In the genomic region with DNA sequence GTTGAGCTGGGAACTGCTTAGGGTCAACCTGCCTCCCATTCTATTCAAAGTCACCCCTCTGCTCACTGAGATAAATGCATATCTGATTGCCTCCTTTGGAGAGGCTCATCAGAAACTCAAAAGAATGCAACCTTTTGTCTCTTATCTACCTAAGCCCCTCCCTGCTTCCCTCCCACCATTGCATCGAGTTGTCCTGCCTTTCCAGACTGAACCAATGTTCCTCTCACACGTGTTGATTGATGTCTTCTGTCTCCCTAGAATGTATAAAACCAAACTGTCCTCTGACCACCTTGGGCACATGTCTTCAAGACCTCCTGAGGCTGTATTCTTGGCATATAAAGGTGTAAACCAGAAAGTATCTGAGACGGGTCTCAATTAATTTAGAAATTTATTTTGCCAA, we compare ENCODE assay signal across 2 cellular contexts.
TF ChIP-seq lines count a peak whose summit lies in the region.

No MANE protein-coding gene starts in this region.

TF ChIP-seq in GM23338, 12 proteins besides CTCF, POLR2A, EP300 and RAD21:
- peak; percentile 78 for TF ChIP-seq CREB1 (CRISPR knock-in tag; IDR thresholded peaks at IDR 0.05; ENCODE audit: low read depth)
TF ChIP-seq in GM23338: peak in this region for 1; not testable (repeated sequence) for 11.

TF ChIP-seq in K562, 482 proteins besides CTCF, POLR2A, EP300 and RAD21:
- TF ChIP-seq PKNOX1 (IDR thresholded peaks at IDR 0.05) = peak; percentile 77
TF ChIP-seq in K562: peak in this region for 1; not testable (repeated sequence) for 481.
